13 cellular contexts compared by ENCODE assay signal in genomic region chr6:122770835-122771601, GRCh38. TPM values are rescaled to one million over a fixed set of nuclear protein-coding genes. Genes with fewer than 3 reads are reported as not detected.
DNase-seq lines count a peak whose midpoint lies in the region; ATAC-seq, FAIRE-seq and TF ChIP-seq lines count a peak whose summit lies in the region.
"Had no signal": no experiment of that assay in that cellular context is flagged by ENCODE, and none has a peak within 500 bp of the region (broad histone marks: within the 10 kb centered on the region; RNA-seq: fewer than 3 reads in every experiment).

No MANE protein-coding gene starts in this region.

- DNase-seq in ELF-1 (ENCODE audit: low read depth, low spot score) (peak; percentile 25), NCI-H1417 treated with DMSO at 0.1 percent for 48 hours (lab: John Stamatoyannopoulos, UW) (peak; percentile 19), bronchial epithelial cell (ENCODE audit: low read depth) (peak; percentile 70), right cardiac atrium (no peak), right atrium auricular region (ENCODE audit: low spot score) (no peak)
- DNase-seq in naive thymus-derived CD4-positive, alpha-beta T cell, result no peak
- no peak for DNase-seq in activated CD4-positive, alpha-beta T cell treated with anti-CD3 and anti-CD28 coated beads for 4 hours
- DNase-seq: activated naive CD4-positive, alpha-beta T cell treated with Interleukin-2 at 50 U/mL for 16 hours; cerebellar nuclear complex; NCI-H1105 treated with DMSO at 0.1 percent for 48 hours had no signal

- POLR2A ChIA-PET in naive thymus-derived CD4-positive, alpha-beta T cell (lab: Charles Lee), result no interaction called here

- no peaks in the 10 kb centered on the region for H3K9me3 ChIP-seq in naive thymus-derived CD4-positive, alpha-beta T cell (ENCODE audit: control insufficient read depth in 2 of 3, low read length in 3 of 3)
- H3K9me3 ChIP-seq in right cardiac atrium (ENCODE audit: control insufficient read depth, low read length) (no peaks in the 10 kb centered on the region), right atrium auricular region (no peaks in the 10 kb centered on the region)
- H3K9me3 ChIP-seq: thoracic aorta had no signal

- CTCF ChIA-PET in naive thymus-derived CD4-positive, alpha-beta T cell (lab: Charles Lee), result no interaction called here

- H3K4me3 Mint-ChIP-seq in naive thymus-derived CD4-positive, alpha-beta T cell, result no peak overlapping the region

- H3K27me3 ChIP-seq in bronchial epithelial cell (ENCODE audit: control insufficient read depth, insufficient read depth, low read length) (peaks cover 1% of the 10 kb centered on the region), right cardiac atrium (ENCODE audit: control insufficient read depth, insufficient read depth) (no peaks in the 10 kb centered on the region), right atrium auricular region (no peaks in the 10 kb centered on the region)
- H3K27me3 ChIP-seq in naive thymus-derived CD4-positive, alpha-beta T cell (ENCODE audit: control insufficient read depth in 2 of 2, insufficient read depth in 2 of 2, low read length in 2 of 2), result no peaks in the 10 kb centered on the region

- H3K27ac Mint-ChIP-seq in naive thymus-derived CD4-positive, alpha-beta T cell, result no peak overlapping the region

- no peaks in the 10 kb centered on the region for H3K4me1 ChIP-seq in naive thymus-derived CD4-positive, alpha-beta T cell (ENCODE audit: control insufficient read depth in 2 of 2, insufficient read depth in 2 of 2, low read length in 2 of 2)
- H3K4me1 ChIP-seq in right cardiac atrium (ENCODE audit: control insufficient read depth, insufficient read depth, low read length) (no peaks in the 10 kb centered on the region), right atrium auricular region (no peaks in the 10 kb centered on the region)

- FAIRE-seq in bronchial epithelial cell (lab: Jason Lieb, UNC), result no peak

- no peaks in the 10 kb centered on the region for H3K36me3 ChIP-seq in bronchial epithelial cell (ENCODE audit: control insufficient read depth, insufficient read depth, low read length)
- no peaks in the 10 kb centered on the region for H3K36me3 ChIP-seq in naive thymus-derived CD4-positive, alpha-beta T cell (ENCODE audit: control insufficient read depth in 2 of 3, insufficient read depth in 3 of 3, low read length in 3 of 3)
- H3K36me3 ChIP-seq in right atrium auricular region, result no peaks in the 10 kb centered on the region
- H3K36me3 ChIP-seq: thoracic aorta had no signal

- intact Hi-C loops in naive thymus-derived CD4-positive, alpha-beta T cell (cut with micrococcal nuclease), result no loop called here
- intact Hi-C loops in right cardiac atrium (cut with DNase I), result no loop called here

- peak; percentile 80 for ATAC-seq in naive thymus-derived CD4-positive, alpha-beta T cell
- ATAC-seq in right cardiac atrium, result no peak
- ATAC-seq in GM19452 (IDR thresholded peaks at IDR 0.05; ENCODE audit: unreplicated experiment), result no peak

- no peaks in the 10 kb centered on the region for H3K36me3 Mint-ChIP-seq in naive thymus-derived CD4-positive, alpha-beta T cell

- peak; percentile 31 for TF ChIP-seq CTCF in bronchial epithelial cell (IDR thresholded peaks at IDR 0.05; ENCODE audit: insufficient read depth, low read length, severe bottlenecking)
- TF ChIP-seq CTCF in right atrium auricular region (IDR thresholded peaks at IDR 0.05), result no peak

- H3K27me3 Mint-ChIP-seq in naive thymus-derived CD4-positive, alpha-beta T cell, result peaks cover 20 to 49% (median 30%) of the 10 kb centered on the region in 5 donors

- H3K9me3 Mint-ChIP-seq in naive thymus-derived CD4-positive, alpha-beta T cell, result peaks cover 0 to 8% (median 0%) of the 10 kb centered on the region in 11 donors

- no peaks in the 10 kb centered on the region for H3K4me1 Mint-ChIP-seq in naive thymus-derived CD4-positive, alpha-beta T cell

- H3K27ac ChIP-seq in naive thymus-derived CD4-positive, alpha-beta T cell (ENCODE audit: low read depth, low read length), result no peak overlapping the region
- H3K27ac ChIP-seq in right cardiac atrium (ENCODE audit: low read length) (no peak overlapping the region), right atrium auricular region (no peak overlapping the region)
- H3K27ac ChIP-seq: thoracic aorta had no signal

- H3K4me3 ChIP-seq in bronchial epithelial cell (ENCODE audit: low read depth, low read length) (no peak overlapping the region), right cardiac atrium (ENCODE audit: low read length) (no peak overlapping the region), right atrium auricular region (no peak overlapping the region)
- no peak overlapping the region for H3K4me3 ChIP-seq in naive thymus-derived CD4-positive, alpha-beta T cell (ENCODE audit: low read length)
- H3K4me3 ChIP-seq: thoracic aorta had no signal

- 11% methylated on average over 1 of the region's 1 CpG for WGBS in right cardiac atrium

RNA-seq across cellular contexts. Expression of gene FABP7, which starts 8.5 kb away (rescaled TPM):
- total RNA-seq in bronchial epithelial cell (not detected in 2 replicates), right cardiac atrium (1 to 10 TPM in 2 of 4 donors, under 1 TPM in 1, not detected in 1; 0.51 to 1.1 (median 1.0) TPM), right atrium auricular region (under 1 TPM in 1 of 2 donors, not detected in 1; 0.52 TPM)
- not detected for total RNA-seq in naive thymus-derived CD4-positive, alpha-beta T cell
- polyA plus RNA-seq in naive thymus-derived CD4-positive, alpha-beta T cell, result not detected
- polyA plus RNA-seq in right cardiac atrium, result 3.3 TPM
- total RNA-seq: pulmonary artery endothelial cell, thoracic aorta had no signal

RNA-seq across cellular contexts. Expression of gene SMPDL3A, which starts 18.0 kb away (rescaled TPM):
- total RNA-seq in bronchial epithelial cell, result 6.0 and 7.4 TPM in 2 replicates
- total RNA-seq in naive thymus-derived CD4-positive, alpha-beta T cell, result 1 to 10 TPM in 2 of 5 experiments, under 1 TPM in 3; 0.24 to 6.3 (median 0.32) TPM
- not detected for polyA plus RNA-seq in naive thymus-derived CD4-positive, alpha-beta T cell
- total RNA-seq in right cardiac atrium, result 1 to 10 TPM; 4.7 to 8.3 (median 7.5) TPM
- 6.9 TPM for polyA plus RNA-seq in right cardiac atrium
- total RNA-seq in right atrium auricular region, result 1 to 10 TPM; 4.9 to 6.6 TPM

Comparison
In these comparisons a context has a peak if more than half of its experiments do, and no peak if none do; other contexts are left out.
1. DNase-seq: peak in ELF-1 (single experiment), NCI-H1417 treated with DMSO at 0.1 percent for 48 hours (single experiment) and bronchial epithelial cell (single experiment); none in naive thymus-derived CD4-positive, alpha-beta T cell (0 of 9), activated CD4-positive, alpha-beta T cell treated with anti-CD3 and anti-CD28 coated beads for 4 hours (0 of 2), right cardiac atrium (0 of 3) and right atrium auricular region (single experiment).